Comparison of ENCODE assay signal across 18 cellular contexts in genomic region chr2:213559053-213559452, GRCh38.
A peak's percentile ranks its signal among the peaks of the same experiment; 100 is the strongest.
DNase-seq lines count a peak whose midpoint lies in the region; ATAC-seq and TF ChIP-seq lines count a peak whose summit lies in the region.
"Had no signal": no experiment of that assay in that cellular context is flagged by ENCODE, and none has a peak within 500 bp of the region (broad histone marks: within the 10 kb centered on the region; RNA-seq: fewer than 3 reads in every experiment).

No MANE protein-coding gene starts in this region.

- H3K4me3 ChIP-seq in ACC112 (ENCODE audit: low read depth, low read length) (no peak overlapping the region), MM.1S (ENCODE audit: low read length) (no peak overlapping the region)
- H3K4me3 ChIP-seq: BLaER1 treated with 17β-estradiol and CSF1 and Interleukin-3, amounts not matched to agents 10 nM and 100 nM; GM23248 had no signal

- H3K79me2 ChIP-seq in ACC112 (ENCODE audit: control insufficient read depth, insufficient read depth, low read length, unreplicated experiment) (no peaks in the 10 kb centered on the region), MM.1S (ENCODE audit: low read length) (no peaks in the 10 kb centered on the region)

- no peak for ATAC-seq in HG03354 (IDR thresholded peaks at IDR 0.05; ENCODE audit: poor library complexity, severe bottlenecking, unreplicated experiment)

- H2AFZ ChIP-seq in ACC112 (ENCODE audit: low read length, unreplicated experiment) (peak overlapping the region; percentile 46), MM.1S (ENCODE audit: low read length) (no peak overlapping the region)
- H2AFZ ChIP-seq: GM23248 had no signal

- no peaks in the 10 kb centered on the region for H3K9me2 ChIP-seq in MM.1S (replicated peaks; ENCODE audit: insufficient read depth, low read length)

- no peaks in the 10 kb centered on the region for H4K20me1 ChIP-seq in MM.1S (ENCODE audit: insufficient read depth, low read length)
- H4K20me1 ChIP-seq: BLaER1 treated with 17β-estradiol and CSF1 and Interleukin-3, amounts not matched to agents 10 nM and 100 nM had no signal

- no peak for TF ChIP-seq CTCF in MM.1S (IDR thresholded peaks at IDR 0.05; ENCODE audit: low read length)

- H3K36me3 ChIP-seq in ACC112 (ENCODE audit: insufficient read depth, low read length) = no peaks in the 10 kb centered on the region
- no peaks in the 10 kb centered on the region for H3K36me3 ChIP-seq in MM.1S (replicated peaks; ENCODE audit: insufficient read depth, low read length)
- H3K36me3 ChIP-seq: BE2C; BLaER1 treated with 17β-estradiol and CSF1 and Interleukin-3, amounts not matched to agents 10 nM and 100 nM had no signal

- H3K27me3 ChIP-seq in ACC112 (ENCODE audit: insufficient read depth, low read length) = no peaks in the 10 kb centered on the region
- H3K27me3 ChIP-seq in MM.1S (replicated peaks; ENCODE audit: insufficient read depth, low read length) = no peaks in the 10 kb centered on the region
- H3K27me3 ChIP-seq: BE2C; BLaER1 treated with 17β-estradiol and CSF1 and Interleukin-3, amounts not matched to agents 10 nM and 100 nM had no signal

- no peaks in the 10 kb centered on the region for H3F3A ChIP-seq in MM.1S (ENCODE audit: insufficient read depth, low read length)

- H3K9ac ChIP-seq in MM.1S (ENCODE audit: low read length) = no peak overlapping the region
- H3K9ac ChIP-seq: BLaER1 treated with 17β-estradiol and CSF1 and Interleukin-3, amounts not matched to agents 10 nM and 100 nM; GM23248 had no signal

- no peak overlapping the region for H3K4me2 ChIP-seq in MM.1S (ENCODE audit: low read depth, low read length)
- H3K4me2 ChIP-seq: BLaER1 treated with 17β-estradiol and CSF1 and Interleukin-3, amounts not matched to agents 10 nM and 100 nM had no signal

- in situ Hi-C loops in SK-MEL-5 (cut with HindIII; ENCODE audit: low pct_unique_long_range_greater_than_20kb, low sequenced_read_pairs) = no loop called here

- no peak overlapping the region for H3K27ac ChIP-seq in ACC112 (ENCODE audit: low read depth, low read length)
- no peak overlapping the region for H3K27ac ChIP-seq in MM.1S (ENCODE audit: low read length)
- H3K27ac ChIP-seq: 22Rv1; BLaER1 treated with 17β-estradiol and CSF1 and Interleukin-3, amounts not matched to agents 10 nM and 100 nM; GM23248 had no signal

- H3K9me3 ChIP-seq in MM.1S (replicated peaks; ENCODE audit: insufficient read depth, low read length) = no peaks in the 10 kb centered on the region
- H3K9me3 ChIP-seq: BE2C; BLaER1 treated with 17β-estradiol and CSF1 and Interleukin-3, amounts not matched to agents 10 nM and 100 nM had no signal

- peak; percentile 1 for DNase-seq in DMS53 (lab: John Stamatoyannopoulos, UW)
- DNase-seq in DMS53 treated with DMSO at 0.1 percent for 48 hours (lab: John Stamatoyannopoulos, UW; ENCODE audit: unreplicated experiment) = no peak
- peak; percentile 10 for DNase-seq in SK-MEL-5 (ENCODE audit: low read depth, low spot score)
- DNase-seq in MM.1S = no peak
- DNase-seq: ACHN; AML-193; BE2C; CD4-positive, alpha-beta T cell; CD8-positive, alpha-beta memory T cell; DMS 273 treated with DMSO at 0.1 percent for 48 hours; DND-41; GM23248; H7; HCEC 1CT had no signal

- H3K4me1 ChIP-seq in ACC112 (ENCODE audit: control insufficient read depth, insufficient read depth, low read length, unreplicated experiment) (no peaks in the 10 kb centered on the region), MM.1S (ENCODE audit: low read length) (no peaks in the 10 kb centered on the region)
- H3K4me1 ChIP-seq: BE2C; BLaER1 treated with 17β-estradiol and CSF1 and Interleukin-3, amounts not matched to agents 10 nM and 100 nM had no signal

Comparison
In these comparisons a context has a peak if more than half of its experiments do, and no peak if none do; other contexts are left out.
1. DNase-seq: peak in DMS53 (single experiment) and SK-MEL-5 (single experiment); none in DMS53 treated with DMSO at 0.1 percent for 48 hours (single experiment) and MM.1S (single experiment).